Comparison of ENCODE assay signal across 15 cellular contexts in genomic region chr7:143434660-143435059, GRCh38. TPM values are rescaled to one million over a fixed set of nuclear protein-coding genes. Genes with fewer than 3 reads are reported as not detected.
A peak's percentile ranks its signal among the peaks of the same experiment; 100 is the strongest.
DNase-seq lines count a peak whose midpoint lies in the region; ATAC-seq, FAIRE-seq and TF ChIP-seq lines count a peak whose summit lies in the region.
"Had no signal": no experiment of that assay in that cellular context is flagged by ENCODE, and none has a peak within 500 bp of the region (broad histone marks: within the 10 kb centered on the region; RNA-seq: fewer than 3 reads in every experiment).

No MANE protein-coding gene starts in this region.

- no peak for TF ChIP-seq CTCF in A549 (IDR thresholded peaks at IDR 0.05)
- no peak for TF ChIP-seq CTCF in mammary epithelial cell (conservative IDR thresholded peaks at IDR 0.05 in 1 of 2, IDR thresholded peaks at IDR 0.05 in 1 of 2; ENCODE audit: extremely low read depth in 1 of 2, insufficient read depth in 1 of 2, low read depth in 1 of 2, low read length in 2 of 2)
- no peak for TF ChIP-seq CTCF in CD14-positive monocyte (IDR thresholded peaks at IDR 0.05)

- DNase-seq in A549 (ENCODE audit: low read depth in 1 of 2, low spot score in 1 of 2) (peak in 1 of 2 experiments; percentile 29), H4 (ENCODE audit: low spot score) (peak; percentile 35), mammary epithelial cell (peak; percentile 54), kidney tubule cell (ENCODE audit: low spot score) (peak; percentile 82), CD14-positive monocyte (ENCODE audit: low spot score) (no peak), T1000 (lab: John Stamatoyannopoulos, UW) (no peak), G401 (ENCODE audit: low spot score) (no peak)
- DNase-seq: activated T-cell treated with anti-CD3 and anti-CD28 coated beads, Interleukin-2, amount 50 U/mL, for 1 hour; NCI-H1436; stimulated activated CD4-positive, alpha-beta T cell treated with anti-CD3 and anti-CD28 coated beads, Interleukin-4, amount 100 ng/mL, for 24 hours; stomach had no signal

- 38% methylated on average over 9 of the region's 9 CpGs for WGBS in A549 (ENCODE audit: missing lambda C conversion rate)
- WGBS in mammary epithelial cell (ENCODE audit: low coverage, missing lambda C conversion rate): 75% methylated on average over 8 of the region's 9 CpGs

- H3K4me2 ChIP-seq in A549: peak overlapping the region; percentile 43
- no peak overlapping the region for H3K4me2 ChIP-seq in mammary epithelial cell (ENCODE audit: insufficient read depth, low read depth, low read length)

- H2AFZ ChIP-seq in mammary epithelial cell (ENCODE audit: low read depth, low read length): no peak overlapping the region

- in situ Hi-C loops in mammary epithelial cell (cut with MboI; ENCODE audit: low sequenced_read_pairs in 2 of 2): no loop called here
- in situ Hi-C loops in G401 (cut with HindIII; ENCODE audit: low sequenced_read_pairs): no loop called here

- no peak for FAIRE-seq in A549 (lab: Jason Lieb, UNC)

- intact Hi-C loops in mammary epithelial cell (cut with micrococcal nuclease) (no loop called here), CD14-positive monocyte (cut with micrococcal nuclease) (no loop called here)

- peaks cover 0 to 1% (median 0%) of the 10 kb centered on the region in 7 donors for H3K9me3 Mint-ChIP-seq in CD14-positive monocyte

- no peak for TF ChIP-seq EP300 in A549 (IDR thresholded peaks at IDR 0.05)

- POLR2A ChIA-PET in A549 (lab: Yijun Ruan, JAX): no interaction called here

- ATAC-seq in A549 (peak; percentile 39 to 44; a peak in 3 of 6 replicates), HG03159 (IDR thresholded peaks at IDR 0.05; ENCODE audit: unreplicated experiment) (no peak)
- ATAC-seq: Panc1 had no signal

- no peak for TF ChIP-seq RAD21 in A549 (conservative IDR thresholded peaks at IDR 0.05 in 1 of 2, IDR thresholded peaks at IDR 0.05 in 1 of 2)

- peaks cover 14 to 34% of the 10 kb centered on the region in 2 donors for H3K36me3 Mint-ChIP-seq in CD14-positive monocyte

- H3K4me1 ChIP-seq in A549 (0 out of 3 replicates have a peak, but pooled peaks cover 8% of the 10 kb centered on the region), mammary epithelial cell (ENCODE audit: insufficient read depth, low read length) (peaks cover 16% of the 10 kb centered on the region)
- H3K4me1 ChIP-seq: stomach had no signal

- H3K27ac ChIP-seq in A549 (no peak overlapping the region), mammary epithelial cell (ENCODE audit: insufficient read depth, low read depth, low read length) (no peak overlapping the region)
- H3K27ac ChIP-seq: neutrophil, stomach had no signal

- H4K20me1 ChIP-seq in mammary epithelial cell (ENCODE audit: insufficient read depth, low read length): no peaks in the 10 kb centered on the region

- no peaks in the 10 kb centered on the region for H3K36me3 ChIP-seq in mammary epithelial cell (ENCODE audit: insufficient read depth, low read length)
- H3K36me3 ChIP-seq: neutrophil, stomach had no signal

- TF ChIP-seq POLR2A in A549 (IDR thresholded peaks at IDR 0.05; ENCODE audit: low read length): no peak

- no peaks in the 10 kb centered on the region for H3K79me2 ChIP-seq in mammary epithelial cell (ENCODE audit: insufficient read depth, low read length)

- H3K4me3 ChIP-seq in A549 (no peak overlapping the region), mammary epithelial cell (replicated peaks in 1 of 3; ENCODE audit: insufficient read depth in 1 of 3, low read depth in 2 of 3, low read length in 3 of 3) (no peak overlapping the region)
- H3K4me3 ChIP-seq: stomach had no signal

- no peak overlapping the region for H3K9ac ChIP-seq in mammary epithelial cell (ENCODE audit: insufficient read depth, low read length)

- no peak overlapping the region for H3K4me3 Mint-ChIP-seq in CD14-positive monocyte

- no peak overlapping the region for H3K27ac Mint-ChIP-seq in CD14-positive monocyte

- dilution Hi-C loops in mammary epithelial cell (cut with HindIII; ENCODE audit: low sequenced_read_pairs): no loop called here

- no peaks in the 10 kb centered on the region for H3K27me3 ChIP-seq in mammary epithelial cell (ENCODE audit: insufficient read depth, low read length)
- H3K27me3 ChIP-seq: neutrophil, stomach had no signal

- H3K9me3 ChIP-seq in A549 (no peaks in the 10 kb centered on the region), mammary epithelial cell (replicated peaks; ENCODE audit: insufficient read depth, low read length) (no peaks in the 10 kb centered on the region)
- H3K9me3 ChIP-seq: neutrophil, stomach had no signal

- BruUV-seq in mammary epithelial cell (replicated peaks; lab: Mats Ljungman, UMichigan): no TSS peak

- H3K4me1 Mint-ChIP-seq in CD14-positive monocyte: peaks cover 27% of the 10 kb centered on the region

- CTCF ChIA-PET in A549 (lab: Yijun Ruan, JAX) (interaction anchor here (0.6 to 1.7 kb wide), 2 partner anchors 18 to 77 kb away, joined by 3 to 4 read pairs; no protein-coding TSS in a partner anchor), mammary epithelial cell (lab: Charles Lee; ENCODE audit: low non-redundant PET) (no interaction called here)

- H3K27me3 Mint-ChIP-seq in CD14-positive monocyte (ENCODE audit: low read depth in 3 of 3): no peaks in the 10 kb centered on the region

TF ChIP-seq in A549, 52 proteins besides CTCF, POLR2A, EP300 and RAD21 (continues in another document):
- no peak for TF ChIP-seq HOXB13 (CRISPR knock-in tag; IDR thresholded peaks at IDR 0.05; ENCODE audit: low read depth)
- no peak for TF ChIP-seq CBX8 (IDR thresholded peaks at IDR 0.05)
- no peak for TF ChIP-seq FOSB (CRISPR knock-in tag; IDR thresholded peaks at IDR 0.05)
- no peak for TF ChIP-seq SREBF2 (IDR thresholded peaks at IDR 0.05)
- no peak for TF ChIP-seq BCL3 (IDR thresholded peaks at IDR 0.05)
- no peak for TF ChIP-seq ZC3H11A (IDR thresholded peaks at IDR 0.05)
- TF ChIP-seq NR3C1 (IDR thresholded peaks at IDR 0.05): no peak
- TF ChIP-seq RCOR1 (IDR thresholded peaks at IDR 0.05; ENCODE audit: low read depth, low read length): no peak
- no peak for TF ChIP-seq TFCP2L1 (CRISPR knock-in tag; IDR thresholded peaks at IDR 0.05)

RNA-seq across cellular contexts. Expression of gene TAS2R60, which starts 8.6 kb away (rescaled TPM):
- not detected in 2 replicates for polyA plus RNA-seq in A549 (2011; rRNA removed)
- not detected in 2 replicates for polyA plus RNA-seq in A549 (2012; cell fraction: cytosol; rRNA removed)
- polyA plus RNA-seq in A549 (2012; cell fraction: nucleus; rRNA removed): not detected in 2 replicates
- polyA plus RNA-seq in A549 (2017; fragmentation: RNase III; extraction: RNeasy Plus Mini Kit Qiagen cat#74134 plus additional on column Dnase treatment): not detected in 3 replicates
- not detected in 2 replicates for polyA minus RNA-seq in A549 (2011; rRNA and poly(A)+ RNA removed)
- not detected in 2 replicates for total RNA-seq in H4 (2014; rRNA removed; shearing (Covaris generic))
- under 1 TPM in 1 of 2 donors, not detected in 1; 0.17 TPM for total RNA-seq in mammary epithelial cell
- polyA plus RNA-seq in mammary epithelial cell: not detected
- not detected for polyA minus RNA-seq in mammary epithelial cell
- polyA plus RNA-seq in CD14-positive monocyte: not detected
- not detected in 2 replicates for total RNA-seq in G401 (2014; rRNA removed; shearing (Covaris generic))
- total RNA-seq: kidney epithelial cell, stomach had no signal
- polyA plus RNA-seq: stomach had no signal

RNA-seq across cellular contexts. Expression of gene EPHA1, which starts 26.0 kb away (rescaled TPM):
- not detected in 2 replicates for polyA plus RNA-seq in A549 (2011; rRNA removed)
- polyA plus RNA-seq in A549 (2012; cell fraction: cytosol; rRNA removed): not detected in 2 replicates
- not detected in 2 replicates for polyA plus RNA-seq in A549 (2012; cell fraction: nucleus; rRNA removed)
- polyA plus RNA-seq in A549 (2017; fragmentation: RNase III; extraction: RNeasy Plus Mini Kit Qiagen cat#74134 plus additional on column Dnase treatment): not detected in 3 replicates
- not detected in 2 replicates for polyA minus RNA-seq in A549 (2011; rRNA and poly(A)+ RNA removed)
- not detected in 2 replicates for total RNA-seq in H4 (2014; rRNA removed; shearing (Covaris generic))
- total RNA-seq in mammary epithelial cell: 10 to 100 TPM; 15.2 to 27.3 TPM
- polyA plus RNA-seq in mammary epithelial cell: 21.3 TPM
- 40.6 TPM for polyA minus RNA-seq in mammary epithelial cell
- under 1 TPM in 1 of 2 donors, not detected in 1; 0.50 TPM for polyA plus RNA-seq in CD14-positive monocyte
- not detected in 2 replicates for total RNA-seq in G401 (2014; rRNA removed; shearing (Covaris generic))

RNA-seq across cellular contexts. Expression of gene TAS2R41, which starts 43.0 kb away (rescaled TPM):
- polyA plus RNA-seq in A549 (2011; rRNA removed) (not detected in 2 replicates), A549 (2017; fragmentation: RNase III; extraction: RNeasy Plus Mini Kit Qiagen cat#74134 plus additional on column Dnase treatment) (not detected in 3 replicates), mammary epithelial cell (not detected), CD14-positive monocyte (not detected)
- not detected in 2 replicates for polyA plus RNA-seq in A549 (2012; cell fraction: cytosol; rRNA removed)
- not detected in 2 replicates for polyA plus RNA-seq in A549 (2012; cell fraction: nucleus; rRNA removed)
- not detected in 2 replicates for polyA minus RNA-seq in A549 (2011; rRNA and poly(A)+ RNA removed)
- not detected in 2 replicates for total RNA-seq in H4 (2014; rRNA removed; shearing (Covaris generic))
- not detected for total RNA-seq in mammary epithelial cell
- not detected for polyA minus RNA-seq in mammary epithelial cell
- not detected in 2 replicates for total RNA-seq in G401 (2014; rRNA removed; shearing (Covaris generic))
- total RNA-seq: kidney epithelial cell had no signal
- polyA plus RNA-seq: stomach had no signal

RNA-seq across cellular contexts. Expression of gene ZYX, which starts 53.5 kb away (rescaled TPM):
- polyA plus RNA-seq in A549 (2011; rRNA removed) (13.3 and 24.5 TPM in 2 replicates), A549 (2017; fragmentation: RNase III; extraction: RNeasy Plus Mini Kit Qiagen cat#74134 plus additional on column Dnase treatment) (109 to 124 TPM (median 119 TPM) in 3 replicates), mammary epithelial cell (83.9 TPM), CD14-positive monocyte (100 to 1,000 TPM; 198 to 331 TPM)
- polyA plus RNA-seq in A549 (2012; cell fraction: cytosol; rRNA removed): 89.4 and 115 TPM in 2 replicates
- polyA plus RNA-seq in A549 (2012; cell fraction: nucleus; rRNA removed): 182 and 185 TPM in 2 replicates
- 37.2 and 58.9 TPM in 2 replicates for polyA minus RNA-seq in A549 (2011; rRNA and poly(A)+ RNA removed)
- total RNA-seq in H4 (2014; rRNA removed; shearing (Covaris generic)): 31.2 and 43.3 TPM in 2 replicates
- 100 to 1,000 TPM in 1 of 2 donors, 10 to 100 TPM in 1; 68.3 to 295 TPM for total RNA-seq in mammary epithelial cell
- polyA minus RNA-seq in mammary epithelial cell: 277 TPM
- 25.0 and 33.5 TPM in 2 replicates for total RNA-seq in G401 (2014; rRNA removed; shearing (Covaris generic))

Comparison
In these comparisons a context has a peak if more than half of its experiments do, and no peak if none do; other contexts are left out.
1. DNase-seq: peak in H4 (single experiment), mammary epithelial cell (single experiment) and kidney tubule cell (single experiment); none in CD14-positive monocyte (single experiment), T1000 (single experiment) and G401 (single experiment).
2. RNA of gene EPHA1, which starts 26.0 kb away (total RNA-seq): 15.2 to 27.3 TPM in mammary epithelial cell; not detected in H4 and not detected in G401; every median in the first group is over 10 times any median in the second.